In the genomic region with DNA sequence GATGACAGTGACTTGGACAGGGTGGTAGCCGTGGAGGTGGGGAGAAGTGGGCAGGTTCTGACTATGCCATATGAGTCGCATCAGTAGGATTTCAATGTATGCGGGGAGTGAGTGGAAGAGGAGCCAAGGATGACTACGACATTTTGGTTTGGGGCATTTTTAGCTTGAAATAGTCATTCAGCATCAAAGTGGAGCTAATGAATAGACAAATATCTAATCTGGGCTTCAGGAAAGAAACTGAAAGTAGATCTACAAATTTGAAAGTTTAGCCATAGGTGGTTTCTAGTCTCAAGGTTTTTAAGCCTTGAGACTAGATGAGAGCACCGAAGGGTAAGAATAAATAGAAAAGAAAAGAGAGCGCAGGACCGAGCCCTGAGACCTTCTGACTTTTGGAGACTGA, we compare ENCODE assay signal across 1 cellular context.
TF ChIP-seq lines count a peak whose summit lies in the region.

No MANE protein-coding gene starts in this region.

TF ChIP-seq in SK-N-SH, 30 proteins besides CTCF, POLR2A, EP300 and RAD21 (continued from another document):
- TF ChIP-seq JUND (IDR thresholded peaks at IDR 0.05) (peak; percentile 58; the same call in 1 of the 2 replicates), NFIC (IDR thresholded peaks at IDR 0.05; ENCODE audit: borderline replicate concordance) (peak; percentile 44), RFX5 (IDR thresholded peaks at IDR 0.05; ENCODE audit: low read length) (no peak)
- TF ChIP-seq, protein P1, sequence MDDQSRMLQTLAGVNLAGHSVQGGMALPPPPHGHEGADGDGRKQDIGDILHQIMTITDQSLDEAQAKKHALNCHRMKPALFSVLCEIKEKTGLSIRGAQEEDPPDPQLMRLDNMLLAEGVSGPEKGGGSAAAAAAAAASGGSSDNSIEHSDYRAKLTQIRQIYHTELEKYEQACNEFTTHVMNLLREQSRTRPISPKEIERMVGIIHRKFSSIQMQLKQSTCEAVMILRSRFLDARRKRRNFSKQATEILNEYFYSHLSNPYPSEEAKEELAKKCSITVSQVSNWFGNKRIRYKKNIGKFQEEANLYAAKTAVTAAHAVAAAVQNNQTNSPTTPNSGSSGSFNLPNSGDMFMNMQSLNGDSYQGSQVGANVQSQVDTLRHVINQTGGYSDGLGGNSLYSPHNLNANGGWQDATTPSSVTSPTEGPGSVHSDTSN (IDR thresholded peaks at IDR 0.05), result 0 out of 2 replicates have a peak, but pooled peaks have one; percentile 3
TF ChIP-seq in SK-N-SH: peak in this region for 5.
